In genomic region chr15:63891079-63891762, GRCh38 we compare ENCODE assay signal across 1 cellular context.
TF ChIP-seq lines count a peak whose summit lies in the region.

No MANE protein-coding gene starts in this region.

TF ChIP-seq in GM12878, 131 proteins besides CTCF, POLR2A, EP300 and RAD21 (continued from another document):
- peak; percentile 56; the same call in 1 of the 2 replicates for TF ChIP-seq MLLT1 (IDR thresholded peaks at IDR 0.05)
- TF ChIP-seq POU2F2 (IDR thresholded peaks at IDR 0.05; ENCODE audit: borderline replicate concordance, low read depth, low read length): no peak
- peak; percentile 84; the same call in 1 of the 2 replicates for TF ChIP-seq SMARCA5 (IDR thresholded peaks at IDR 0.05)
- TF ChIP-seq, protein P1, sequence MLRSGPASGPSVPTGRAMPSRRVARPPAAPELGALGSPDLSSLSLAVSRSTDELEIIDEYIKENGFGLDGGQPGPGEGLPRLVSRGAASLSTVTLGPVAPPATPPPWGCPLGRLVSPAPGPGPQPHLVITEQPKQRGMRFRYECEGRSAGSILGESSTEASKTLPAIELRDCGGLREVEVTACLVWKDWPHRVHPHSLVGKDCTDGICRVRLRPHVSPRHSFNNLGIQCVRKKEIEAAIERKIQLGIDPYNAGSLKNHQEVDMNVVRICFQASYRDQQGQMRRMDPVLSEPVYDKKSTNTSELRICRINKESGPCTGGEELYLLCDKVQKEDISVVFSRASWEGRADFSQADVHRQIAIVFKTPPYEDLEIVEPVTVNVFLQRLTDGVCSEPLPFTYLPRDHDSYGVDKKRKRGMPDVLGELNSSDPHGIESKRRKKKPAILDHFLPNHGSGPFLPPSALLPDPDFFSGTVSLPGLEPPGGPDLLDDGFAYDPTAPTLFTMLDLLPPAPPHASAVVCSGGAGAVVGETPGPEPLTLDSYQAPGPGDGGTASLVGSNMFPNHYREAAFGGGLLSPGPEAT (IDR thresholded peaks at IDR 0.05; ENCODE audit: low read depth): peak; percentile 26; the same call in 1 of the 2 replicates
- TF ChIP-seq HDGF (IDR thresholded peaks at IDR 0.05): peak; percentile 50
